Comparison of ENCODE assay signal across 13 cellular contexts in genomic region chr5:167295686-167296015, GRCh38.
DNase-seq lines count a peak whose midpoint lies in the region; ATAC-seq and TF ChIP-seq lines count a peak whose summit lies in the region.
"Had no signal": no experiment of that assay in that cellular context is flagged by ENCODE, and none has a peak within 500 bp of the region (broad histone marks: within the 10 kb centered on the region; RNA-seq: fewer than 3 reads in every experiment).

No MANE protein-coding gene starts in this region.

- no peaks in the 10 kb centered on the region for H3K36me3 Mint-ChIP-seq in activated T-helper 1 cell treated with anti-CD3 and anti-CD28 coated beads, Interleukin-12 subunit alpha, Interleukin-12 subunit beta, Interleukin-2, Interleukin-4 antibody, amounts not matched to agents 30 ng/mL and 10 ng/mL and 1 ng/mL, durations not matched to agents 14 hours and 24 hours and 36 hours (ENCODE audit: low read depth)
- no peaks in the 10 kb centered on the region for H3K36me3 Mint-ChIP-seq in activated CD4-positive, alpha-beta memory T cell treated with anti-CD3 and anti-CD28 coated beads for 36 hours

- no peaks in the 10 kb centered on the region for H3K9me3 ChIP-seq in colonic mucosa
- H3K9me3 ChIP-seq: thoracic aorta had no signal

- H3K27ac ChIP-seq in colonic mucosa: peak overlapping the region; percentile 56
- H3K27ac ChIP-seq: thoracic aorta had no signal

- H3K9me3 Mint-ChIP-seq in activated T-helper 1 cell treated with anti-CD3 and anti-CD28 coated beads, Interleukin-12 subunit alpha, Interleukin-12 subunit beta, Interleukin-2, Interleukin-4 antibody, amounts not matched to agents 30 ng/mL and 10 ng/mL and 1 ng/mL, durations not matched to agents 14 hours and 24 hours and 36 hours: peaks cover 22% of the 10 kb centered on the region
- H3K9me3 Mint-ChIP-seq in activated CD4-positive, alpha-beta memory T cell treated with anti-CD3 and anti-CD28 coated beads for 36 hours: peaks cover 15% of the 10 kb centered on the region

- no peaks in the 10 kb centered on the region for H3K27me3 ChIP-seq in colonic mucosa

- intact Hi-C loops in colonic mucosa (cut with DNase I) (no loop called here), left colon (cut with DNase I, micrococcal nuclease) (no loop called here)
- intact Hi-C loops in activated T-helper 1 cell treated with anti-CD3 and anti-CD28 coated beads, Interleukin-12 subunit alpha, Interleukin-12 subunit beta, Interleukin-2, Interleukin-4 antibody, amounts not matched to agents 30 ng/mL and 10 ng/mL and 1 ng/mL, durations not matched to agents 14 hours and 24 hours and 36 hours (cut with micrococcal nuclease): no loop called here
- intact Hi-C loops in activated CD4-positive, alpha-beta memory T cell treated with anti-CD3 and anti-CD28 coated beads for 36 hours (cut with micrococcal nuclease): no loop called here

- no peaks in the 10 kb centered on the region for H3K4me1 Mint-ChIP-seq in activated T-helper 1 cell treated with anti-CD3 and anti-CD28 coated beads, Interleukin-12 subunit alpha, Interleukin-12 subunit beta, Interleukin-2, Interleukin-4 antibody, amounts not matched to agents 30 ng/mL and 10 ng/mL and 1 ng/mL, durations not matched to agents 14 hours and 24 hours and 36 hours (ENCODE audit: low read depth)
- H3K4me1 Mint-ChIP-seq in activated CD4-positive, alpha-beta memory T cell treated with anti-CD3 and anti-CD28 coated beads for 36 hours (ENCODE audit: low read depth): no peaks in the 10 kb centered on the region

- H3K27me3 Mint-ChIP-seq in activated T-helper 1 cell treated with anti-CD3 and anti-CD28 coated beads, Interleukin-12 subunit alpha, Interleukin-12 subunit beta, Interleukin-2, Interleukin-4 antibody, amounts not matched to agents 30 ng/mL and 10 ng/mL and 1 ng/mL, durations not matched to agents 14 hours and 24 hours and 36 hours (ENCODE audit: insufficient read depth): no peaks in the 10 kb centered on the region
- H3K27me3 Mint-ChIP-seq in activated CD4-positive, alpha-beta memory T cell treated with anti-CD3 and anti-CD28 coated beads for 36 hours: no peaks in the 10 kb centered on the region

- peaks cover 11% of the 10 kb centered on the region for H3K4me1 ChIP-seq in colonic mucosa

- no peak overlapping the region for H3K27ac Mint-ChIP-seq in activated T-helper 1 cell treated with anti-CD3 and anti-CD28 coated beads, Interleukin-12 subunit alpha, Interleukin-12 subunit beta, Interleukin-2, Interleukin-4 antibody, amounts not matched to agents 30 ng/mL and 10 ng/mL and 1 ng/mL, durations not matched to agents 14 hours and 24 hours and 36 hours
- H3K27ac Mint-ChIP-seq in activated CD4-positive, alpha-beta memory T cell treated with anti-CD3 and anti-CD28 coated beads for 36 hours: no peak overlapping the region

- CTCF ChIA-PET in activated CD4-positive, alpha-beta memory T cell treated with anti-CD3 and anti-CD28 coated beads for 36 hours (lab: Charles Lee): no interaction called here

- no peaks in the 10 kb centered on the region for H3K36me3 ChIP-seq in colonic mucosa
- H3K36me3 ChIP-seq: thoracic aorta had no signal

- DNase-seq in AG10803 (ENCODE audit: low read depth): peak; percentile 8
- DNase-seq in NCI-H226: peak; percentile 57
- DNase-seq in colonic mucosa: no peak
- no peak for DNase-seq in left colon
- DNase-seq in activated T-helper 1 cell treated with anti-CD3 and anti-CD28 coated beads, Interleukin-12 subunit alpha, Interleukin-12 subunit beta, Interleukin-2, Interleukin-4 antibody, amounts not matched to agents 30 ng/mL and 10 ng/mL and 1 ng/mL, durations not matched to agents 14 hours and 24 hours and 36 hours (ENCODE audit: low spot score): no peak
- DNase-seq in activated CD4-positive, alpha-beta memory T cell treated with anti-CD3 and anti-CD28 coated beads for 36 hours: no peak
- DNase-seq in epidermal melanocyte (ENCODE audit: insufficient read length, low spot score): no peak
- DNase-seq: DMS79 treated with DMSO at 0.1 percent for 48 hours, KBM-7, NCI-H1694, NCI-H526 had no signal

- TF ChIP-seq CTCF in AG10803 (conservative IDR thresholded peaks at IDR 0.05; ENCODE audit: low read length): no peak
- TF ChIP-seq CTCF in colonic mucosa (IDR thresholded peaks at IDR 0.05): no peak

- H3K9ac ChIP-seq in colonic mucosa (ENCODE audit: low read depth in 2 of 2, low read length in 2 of 2): no peak overlapping the region

- H3K4me3 ChIP-seq in AG10803 (ENCODE audit: low read length): no peak overlapping the region
- H3K4me3 ChIP-seq in colonic mucosa: no peak overlapping the region
- H3K4me3 ChIP-seq: thoracic aorta had no signal

- H3K4me3 Mint-ChIP-seq in activated T-helper 1 cell treated with anti-CD3 and anti-CD28 coated beads, Interleukin-12 subunit alpha, Interleukin-12 subunit beta, Interleukin-2, Interleukin-4 antibody, amounts not matched to agents 30 ng/mL and 10 ng/mL and 1 ng/mL, durations not matched to agents 14 hours and 24 hours and 36 hours: no peak overlapping the region
- H3K4me3 Mint-ChIP-seq in activated CD4-positive, alpha-beta memory T cell treated with anti-CD3 and anti-CD28 coated beads for 36 hours: no peak overlapping the region

- ATAC-seq in left colon: peak; percentile 8
- ATAC-seq in GM19397 (IDR thresholded peaks at IDR 0.05; ENCODE audit: unreplicated experiment): no peak

- POLR2A ChIA-PET in activated CD4-positive, alpha-beta memory T cell treated with anti-CD3 and anti-CD28 coated beads for 36 hours (lab: Charles Lee): no interaction called here

Comparison
In these comparisons a context has a peak if more than half of its experiments do, and no peak if none do; other contexts are left out.
1. DNase-seq: peak in AG10803 (single experiment) and NCI-H226 (single experiment); none in colonic mucosa (single experiment), left colon (0 of 2), activated T-helper 1 cell treated with anti-CD3 and anti-CD28 coated beads, Interleukin-12 subunit alpha, Interleukin-12 subunit beta, Interleukin-2, Interleukin-4 antibody, amounts not matched to agents 30 ng/mL and 10 ng/mL and 1 ng/mL, durations not matched to agents 14 hours and 24 hours and 36 hours (single experiment), activated CD4-positive, alpha-beta memory T cell treated with anti-CD3 and anti-CD28 coated beads for 36 hours (single experiment) and epidermal melanocyte (single experiment).